Comparison of ENCODE assay signal across 37 cellular contexts in genomic region chr5:178983728-178984127, GRCh38. TPM values are rescaled to one million over a fixed set of nuclear protein-coding genes. Genes with fewer than 3 reads are reported as not detected.
"Had no signal": no experiment of that assay in that cellular context is flagged by ENCODE, and none has a peak within 500 bp of the region (broad histone marks: within the 10 kb centered on the region; RNA-seq: fewer than 3 reads in every experiment).

No MANE protein-coding gene starts in this region.

- H3K9me3 ChIP-seq: adrenal gland had no signal

- H3K27ac ChIP-seq: adrenal gland, body of pancreas, brain microvascular endothelial cell, breast epithelium, VCaP had no signal

- H3K4me3 ChIP-seq: adrenal gland, body of pancreas, breast epithelium had no signal

- H3K36me3 ChIP-seq: adrenal gland, brain microvascular endothelial cell, breast epithelium had no signal

- H3K27me3 ChIP-seq: adrenal gland, body of pancreas, brain microvascular endothelial cell, breast epithelium had no signal

- DNase-seq: activated B cell treated with CpG ODN at 0.5 μM for 24 hours; activated CD4-positive, alpha-beta memory T cell treated with anti-CD3 and anti-CD28 coated beads for 36 hours; activated CD4-positive, alpha-beta T cell treated with anti-CD3 and anti-CD28 coated beads for 4 hours; activated CD4-positive, alpha-beta T cell treated with anti-CD3 and anti-CD28 coated beads, Interleukin-2, amount 10 ng/mL, durations not matched to agents 24 days and 14 days; activated CD4-positive, alpha-beta T cell treated with anti-CD3 and anti-CD28 coated beads, Interleukin-2, amount 50 U/mL, for 1 hour; activated CD4-positive, alpha-beta T cell treated with anti-CD3 and anti-CD28 coated beads, Interleukin-2, amount 50 U/mL, for 4 hours; activated CD4-positive, CD25-positive, alpha-beta regulatory T cell treated with anti-CD3 and anti-CD28 coated beads, Interleukin-2, amount 50 U/mL, for 72 hours; activated CD8-positive, alpha-beta memory T cell treated with anti-CD3 and anti-CD28 coated beads, Interleukin-2, amount 50 U/mL, for 4 hours; activated CD8-positive, alpha-beta T cell treated with anti-CD3 and anti-CD28 coated beads for 36 hours; activated effector memory CD4-positive, alpha-beta T cell treated with anti-CD3 and anti-CD28 coated beads, Interleukin-2, amount 50 U/mL, for 16 hours; activated gamma-delta T cell treated with Interleukin-2 at 50 U/mL for 16 hours; activated naive CD4-positive, alpha-beta T cell; activated naive CD4-positive, alpha-beta T cell treated with anti-CD3 and anti-CD28 coated beads for 36 hours; activated naive CD4-positive, alpha-beta T cell treated with anti-CD3 and anti-CD28 coated beads, Interleukin-2, amount 50 U/mL, for 16 hours; activated naive CD8-positive, alpha-beta T cell treated with anti-CD3 and anti-CD28 coated beads for 36 hours; activated T-cell treated with anti-CD3 and anti-CD28 coated beads for 4 hours; activated T-cell treated with anti-CD3 and anti-CD28 coated beads, Interleukin-2, amount 50 U/mL, for 1 hour; activated T-cell treated with anti-CD3 and anti-CD28 coated beads, Interleukin-2, amount 50 U/mL, for 4 hours; activated T-cell treated with anti-CD3 and anti-CD28 coated beads, Interleukin-2, amount 50 U/mL, for 72 hours; adrenal gland; amniotic stem cell; aorta; body of pancreas; brain microvascular endothelial cell; central memory CD4-positive, alpha-beta T cell; SW 1271; T-helper 1 cell; T-helper 2 cell; T-helper 9 cell had no signal

- H3K4me1 ChIP-seq: adrenal gland, body of pancreas, breast epithelium had no signal

- ATAC-seq: activated CD8-positive, alpha-beta T cell treated with anti-CD3 and anti-CD28 coated beads for 36 hours; activated naive CD4-positive, alpha-beta T cell treated with anti-CD3 and anti-CD28 coated beads, Interleukin-2, amount 50 U/mL, for 72 hours; activated T-cell treated with anti-CD3 and anti-CD28 coated beads, Interleukin-2, amount 50 U/mL, for 4 hours; activated T-cell treated with anti-CD3 and anti-CD28 coated beads, Interleukin-2, amount 50 U/mL, for 72 hours; activated T-helper 17 cell treated with anti-CD3 and anti-CD28 coated beads, Interleukin-2, amount 50 U/mL, for 72 hours; body of pancreas had no signal

RNA-seq across cellular contexts. Expression of gene GRM6, which starts 11.4 kb away (rescaled TPM):
- total RNA-seq: activated B cell treated with CpG ODN at 0.5 μM for 24 hours; activated CD4-positive, alpha-beta memory T cell treated with anti-CD3 and anti-CD28 coated beads for 36 hours; activated CD4-positive, alpha-beta T cell treated with anti-CD3 and anti-CD28 coated beads, Interleukin-2, amount 10 ng/mL, durations not matched to agents 24 days and 14 days; activated CD8-positive, alpha-beta memory T cell treated with anti-CD3 and anti-CD28 coated beads for 36 hours; activated CD8-positive, alpha-beta T cell treated with anti-CD3 and anti-CD28 coated beads for 36 hours; activated naive CD4-positive, alpha-beta T cell treated with anti-CD3 and anti-CD28 coated beads for 36 hours; activated naive CD4-positive, alpha-beta T cell treated with anti-CD3 and anti-CD28 coated beads, Interleukin-2, amount 50 U/mL, for 72 hours; activated naive CD8-positive, alpha-beta T cell treated with anti-CD3 and anti-CD28 coated beads for 36 hours; activated T-cell treated with anti-CD3 and anti-CD28 coated beads, Interleukin-2, amount 50 U/mL, for 4 hours; activated T-cell treated with anti-CD3 and anti-CD28 coated beads, Interleukin-2, amount 50 U/mL, for 72 hours; activated T-helper 1 cell treated with anti-CD3 and anti-CD28 coated beads, Interleukin-12 subunit alpha, Interleukin-12 subunit beta, Interleukin-2, Interleukin-4 antibody, amounts not matched to agents 30 ng/mL and 10 ng/mL and 1 ng/mL, durations not matched to agents 14 hours and 24 hours and 36 hours; activated T-helper 17 cell treated with anti-CD3 and anti-CD28 coated beads, Interleukin-2, amount 50 U/mL, for 72 hours; adrenal gland; aorta; astrocyte; body of pancreas; breast epithelium; cardiac septum had no signal
- polyA plus RNA-seq: aorta had no signal

RNA-seq across cellular contexts. Expression of gene ZNF454, which starts 42.7 kb away (rescaled TPM):
- total RNA-seq: activated B cell treated with CpG ODN at 0.5 μM for 24 hours; activated CD4-positive, alpha-beta memory T cell treated with anti-CD3 and anti-CD28 coated beads for 36 hours; activated CD4-positive, alpha-beta T cell treated with anti-CD3 and anti-CD28 coated beads, Interleukin-2, amount 10 ng/mL, durations not matched to agents 24 days and 14 days; activated CD8-positive, alpha-beta memory T cell treated with anti-CD3 and anti-CD28 coated beads for 36 hours; activated CD8-positive, alpha-beta T cell treated with anti-CD3 and anti-CD28 coated beads for 36 hours; activated naive CD4-positive, alpha-beta T cell treated with anti-CD3 and anti-CD28 coated beads for 36 hours; activated naive CD4-positive, alpha-beta T cell treated with anti-CD3 and anti-CD28 coated beads, Interleukin-2, amount 50 U/mL, for 72 hours; activated naive CD8-positive, alpha-beta T cell treated with anti-CD3 and anti-CD28 coated beads for 36 hours; activated T-cell treated with anti-CD3 and anti-CD28 coated beads, Interleukin-2, amount 50 U/mL, for 4 hours; activated T-helper 1 cell treated with anti-CD3 and anti-CD28 coated beads, Interleukin-12 subunit alpha, Interleukin-12 subunit beta, Interleukin-2, Interleukin-4 antibody, amounts not matched to agents 30 ng/mL and 10 ng/mL and 1 ng/mL, durations not matched to agents 14 hours and 24 hours and 36 hours; activated T-helper 17 cell treated with anti-CD3 and anti-CD28 coated beads, Interleukin-2, amount 50 U/mL, for 72 hours; astrocyte had no signal
